9 cellular contexts compared by ENCODE assay signal in genomic region chr17:48441231-48441711, GRCh38. TPM values are rescaled to one million over a fixed set of nuclear protein-coding genes. Genes with fewer than 3 reads are reported as not detected.
A peak's percentile ranks its signal among the peaks of the same experiment; 100 is the strongest.
DNase-seq lines count a peak whose midpoint lies in the region; ATAC-seq and TF ChIP-seq lines count a peak whose summit lies in the region.
"Had no signal": no experiment of that assay in that cellular context is flagged by ENCODE, and none has a peak within 500 bp of the region (broad histone marks: within the 10 kb centered on the region; RNA-seq: fewer than 3 reads in every experiment).

No MANE protein-coding gene starts in this region.

- H3K4me3 ChIP-seq in GM12864 (ENCODE audit: low read depth, low read length) (no peak overlapping the region; the same call in 1 of the 2 replicates), aorta (ENCODE audit: low read length in 2 of 2) (no peak overlapping the region)

- no peaks in the 10 kb centered on the region for H3K27me3 ChIP-seq in aorta (ENCODE audit: control insufficient read depth in 1 of 2, insufficient read depth in 2 of 2, low read length in 1 of 2)

- H3K4me1 ChIP-seq in aorta (ENCODE audit: control insufficient read depth in 1 of 2, insufficient read depth in 2 of 2, low read length in 2 of 2) = no peaks in the 10 kb centered on the region

- peaks cover 7% of the 10 kb centered on the region for H3K9me3 Mint-ChIP-seq in activated naive CD8-positive, alpha-beta T cell (ENCODE audit: low read depth)

- H3K36me3 Mint-ChIP-seq in activated naive CD8-positive, alpha-beta T cell = no peaks in the 10 kb centered on the region

- peak overlapping the region; percentile 97 for H3K27ac Mint-ChIP-seq in activated naive CD8-positive, alpha-beta T cell

- DNase-seq in GM12864 (ENCODE audit: low read depth) = peak; percentile 86
- no peak for DNase-seq in NCI-H524 (lab: John Stamatoyannopoulos, UW)
- no peak for DNase-seq in aorta
- DNase-seq in left lobe of liver (ENCODE audit: low spot score) = no peak
- no peak for DNase-seq in NCI-H2081 (lab: John Stamatoyannopoulos, UW)
- DNase-seq: right cardiac atrium had no signal

- WGBS in aorta, 2 donors = 90% methylated on average over 1 of the region's 1 CpG

- H3K9me3 ChIP-seq in aorta (ENCODE audit: control insufficient read depth, low read length) = no peaks in the 10 kb centered on the region

- TF ChIP-seq CTCF in GM12864 (IDR thresholded peaks at IDR 0.05; ENCODE audit: low read depth, low read length, missing control alignments) = no peak

- H3K27ac ChIP-seq in aorta (ENCODE audit: low read depth in 1 of 2, low read length in 2 of 2) = no peak overlapping the region

- peak; percentile 76 for ATAC-seq in GM19455 (IDR thresholded peaks at IDR 0.05; ENCODE audit: unreplicated experiment)
- ATAC-seq in HG03521 (IDR thresholded peaks at IDR 0.05; ENCODE audit: unreplicated experiment) = peak; percentile 63
- ATAC-seq in aorta (ENCODE audit: low FRiP score) = no peak
- no peak for ATAC-seq in left lobe of liver

- H3K36me3 ChIP-seq in aorta (ENCODE audit: control insufficient read depth in 1 of 2, insufficient read depth in 2 of 2, low read length in 1 of 2) = no peaks in the 10 kb centered on the region

- peak overlapping the region; percentile 68 for H3K4me3 Mint-ChIP-seq in activated naive CD8-positive, alpha-beta T cell

- H3K4me1 Mint-ChIP-seq in activated naive CD8-positive, alpha-beta T cell (ENCODE audit: low read depth) = peaks cover 93% of the 10 kb centered on the region

- intact Hi-C loops in aorta (cut with DNase I) = no loop called here

- H3K27me3 Mint-ChIP-seq in activated naive CD8-positive, alpha-beta T cell = no peaks in the 10 kb centered on the region

RNA-seq across cellular contexts. Expression of gene SKAP1, which starts 11.3 kb away (rescaled TPM):
- 1 to 10 TPM in 1 of 2 donors, under 1 TPM in 1; 0.84 to 3.6 TPM for total RNA-seq in aorta
- 1 to 10 TPM in 1 of 2 donors, not detected in 1; 3.1 TPM for polyA plus RNA-seq in aorta
- total RNA-seq in left lobe of liver = 20.9 TPM

Comparison
In these comparisons a context has a peak if more than half of its experiments do, and no peak if none do; other contexts are left out.
1. ATAC-seq: peak in GM19455 (single experiment) and HG03521 (single experiment); none in aorta (single experiment) and left lobe of liver (single experiment).